1 cellular context compared by ENCODE assay signal in the genomic region with DNA sequence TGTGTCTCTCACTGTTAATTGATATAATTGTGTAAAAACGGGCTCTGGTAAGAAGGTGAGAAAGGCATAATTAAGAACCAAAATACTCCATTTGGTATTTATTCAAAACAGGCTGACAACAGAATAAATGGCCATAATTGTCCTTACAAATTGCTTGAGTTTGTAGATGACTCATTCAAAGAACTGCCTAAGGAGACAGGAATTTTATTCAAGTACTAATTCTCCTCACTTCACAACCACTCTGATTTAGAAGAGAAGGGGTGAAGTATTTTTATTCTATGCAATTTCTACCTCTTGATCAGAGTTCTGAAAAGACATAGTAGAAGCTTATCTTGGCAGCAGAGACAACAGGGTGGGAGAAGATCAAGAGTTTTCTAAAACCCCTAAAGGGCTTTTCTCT.
TF ChIP-seq lines count a peak whose summit lies in the region.

No MANE protein-coding gene starts in this region.

TF ChIP-seq in IMR-90, 13 proteins besides CTCF, POLR2A, EP300 and RAD21:
- TF ChIP-seq CHD1 (IDR thresholded peaks at IDR 0.05; ENCODE audit: low read depth, low read length), result no peak
